Comparison of ENCODE assay signal across 8 cellular contexts in genomic region chr17:41777579-41778188, GRCh38. TPM values are rescaled to one million over a fixed set of nuclear protein-coding genes. Genes with fewer than 3 reads are reported as not detected.
DNase-seq lines count a peak whose midpoint lies in the region; ATAC-seq and TF ChIP-seq lines count a peak whose summit lies in the region.

No MANE protein-coding gene starts in this region.

- no peak overlapping the region for H3K4me3 Mint-ChIP-seq in Caco-2 (ENCODE audit: unreplicated experiment)
- no peak overlapping the region for H3K4me3 Mint-ChIP-seq in activated T-cell treated with anti-CD3 and anti-CD28 coated beads, Interleukin-2, amount 50 U/mL, for 72 hours

- peaks cover 4% of the 10 kb centered on the region for H3K36me3 ChIP-seq in Caco-2 (ENCODE audit: control insufficient read depth, insufficient read depth, low read length)

- no peaks in the 10 kb centered on the region for H3K9me3 ChIP-seq in Caco-2

- peaks cover 95% of the 10 kb centered on the region for H3K36me3 Mint-ChIP-seq in Caco-2 (ENCODE audit: insufficient read depth, unreplicated experiment)
- no peaks in the 10 kb centered on the region for H3K36me3 Mint-ChIP-seq in activated T-cell treated with anti-CD3 and anti-CD28 coated beads, Interleukin-2, amount 50 U/mL, for 72 hours (ENCODE audit: insufficient read depth in 2 of 2)

- H3K9me3 Mint-ChIP-seq in Caco-2 (ENCODE audit: unreplicated experiment) = no peaks in the 10 kb centered on the region
- no peaks in the 10 kb centered on the region for H3K9me3 Mint-ChIP-seq in activated T-cell treated with anti-CD3 and anti-CD28 coated beads, Interleukin-2, amount 50 U/mL, for 72 hours

- intact Hi-C loops in Caco-2 (cut with micrococcal nuclease; ENCODE audit: unreplicated experiment) = no loop called here

- POLR2A ChIA-PET in Caco-2 (lab: Charles Lee) = interaction anchor here (0.5 to 1.6 kb wide), 5 partner anchors 9 to 46 kb away, joined by 3 to 7 read pairs (median 4); partner anchors contain the start of gene JUP

- H3K27me3 ChIP-seq in Caco-2 (replicated peaks; ENCODE audit: control insufficient read depth, insufficient read depth, low read length) = no peaks in the 10 kb centered on the region

- CTCF ChIA-PET in Caco-2 (lab: Charles Lee) = interaction anchor here (1.0 to 1.9 kb wide), 4 partner anchors 9 to 34 kb away, joined by 4 to 14 read pairs (median 4); partner anchors contain the start of genes JUP and P3H4

- no TSS peak for BruUV-seq in Caco-2 (replicated peaks; lab: Mats Ljungman, UMichigan)

- peaks cover 74% of the 10 kb centered on the region for H3K4me1 ChIP-seq in Caco-2

- DNase-seq in GDM1 (lab: John Stamatoyannopoulos, UW) = peak; percentile 44
- DNase-seq in NCI-H82 treated with DMSO at 0.1 percent for 48 hours (lab: John Stamatoyannopoulos, UW; ENCODE audit: unreplicated experiment) = peak; percentile 39
- peak; percentile 70 for DNase-seq in epithelial cell of proximal tubule (ENCODE audit: low read depth)
- DNase-seq in myocyte (ENCODE audit: low read depth) = peak; percentile 96
- no peak for DNase-seq in central memory CD4-positive, alpha-beta T cell
- no peak for DNase-seq in Caco-2
- DNase-seq in activated T-cell treated with anti-CD3 and anti-CD28 coated beads, Interleukin-2, amount 50 U/mL, for 72 hours = no peak

- ATAC-seq in HG02610 (IDR thresholded peaks at IDR 0.05; ENCODE audit: unreplicated experiment) = no peak
- ATAC-seq in activated T-cell treated with anti-CD3 and anti-CD28 coated beads, Interleukin-2, amount 50 U/mL, for 72 hours (replicated peaks in 1 of 2) = no peak

- no peaks in the 10 kb centered on the region for H3K27me3 Mint-ChIP-seq in Caco-2 (ENCODE audit: insufficient read depth, unreplicated experiment)
- no peaks in the 10 kb centered on the region for H3K27me3 Mint-ChIP-seq in activated T-cell treated with anti-CD3 and anti-CD28 coated beads, Interleukin-2, amount 50 U/mL, for 72 hours (ENCODE audit: low read depth)

- H3K4me3 ChIP-seq in epithelial cell of proximal tubule (ENCODE audit: low read depth, low read length) = peak overlapping the region; percentile 11
- H3K4me3 ChIP-seq in Caco-2 (ENCODE audit: low read depth, low read length) = no peak overlapping the region

- H3K27ac Mint-ChIP-seq in Caco-2 (ENCODE audit: unreplicated experiment) = no peak overlapping the region
- no peak overlapping the region for H3K27ac Mint-ChIP-seq in activated T-cell treated with anti-CD3 and anti-CD28 coated beads, Interleukin-2, amount 50 U/mL, for 72 hours

- H3K4me1 Mint-ChIP-seq in Caco-2 (ENCODE audit: low read depth, unreplicated experiment) = peaks cover 37% of the 10 kb centered on the region
- no peaks in the 10 kb centered on the region for H3K4me1 Mint-ChIP-seq in activated T-cell treated with anti-CD3 and anti-CD28 coated beads, Interleukin-2, amount 50 U/mL, for 72 hours (ENCODE audit: low read depth)

- TF ChIP-seq CTCF in epithelial cell of proximal tubule (conservative IDR thresholded peaks at IDR 0.05; ENCODE audit: low read depth, low read length) (no peak), Caco-2 (IDR thresholded peaks at IDR 0.05; ENCODE audit: insufficient read depth in 1 of 2, low read depth in 1 of 2, low read length in 1 of 2, severe bottlenecking in 1 of 2, unreplicated experiment in 1 of 2) (no peak)

RNA-seq across cellular contexts. Expression of gene JUP, which starts 8.8 kb away (rescaled TPM):
- total RNA-seq in epithelial cell of proximal tubule = 314 and 425 TPM in 2 replicates
- 0.51 and 0.78 TPM in 2 replicates for total RNA-seq in myocyte
- polyA plus RNA-seq in myocyte (2012) = 1.3 TPM
- 392 and 419 TPM in 2 replicates for total RNA-seq in Caco-2 (2022)
- total RNA-seq in activated T-cell treated with anti-CD3 and anti-CD28 coated beads, Interleukin-2, amount 50 U/mL, for 72 hours = under 1 TPM; 0.86 to 0.99 TPM

RNA-seq across cellular contexts. Expression of gene P3H4, which starts 34.1 kb away (rescaled TPM):
- 47.8 and 55.5 TPM in 2 replicates for total RNA-seq in epithelial cell of proximal tubule
- total RNA-seq in myocyte = 98.8 and 115 TPM in 2 replicates
- 74.8 TPM for polyA plus RNA-seq in myocyte (2012)
- total RNA-seq in Caco-2 (2022) = 34.1 and 39.2 TPM in 2 replicates
- total RNA-seq in activated T-cell treated with anti-CD3 and anti-CD28 coated beads, Interleukin-2, amount 50 U/mL, for 72 hours = 1 to 10 TPM; 3.4 to 3.8 TPM

RNA-seq across cellular contexts. Expression of gene FKBP10, which starts 35.1 kb away (rescaled TPM):
- total RNA-seq in epithelial cell of proximal tubule (106 and 143 TPM in 2 replicates), myocyte (164 and 174 TPM in 2 replicates), Caco-2 (2022) (112 and 132 TPM in 2 replicates)
- 284 TPM for polyA plus RNA-seq in myocyte (2012)
- 1 to 10 TPM; 3.2 TPM for total RNA-seq in activated T-cell treated with anti-CD3 and anti-CD28 coated beads, Interleukin-2, amount 50 U/mL, for 72 hours

RNA-seq across cellular contexts. Expression of gene HAP1, which starts 43.2 kb away (rescaled TPM):
- 0.06 and 0.14 TPM in 2 replicates for total RNA-seq in epithelial cell of proximal tubule
- 0.16 TPM in 1 of 2 replicates, not detected in the other for total RNA-seq in myocyte
- polyA plus RNA-seq in myocyte (2012) = 0.01 TPM
- total RNA-seq in Caco-2 (2022) = 3.2 and 3.3 TPM in 2 replicates
- total RNA-seq in activated T-cell treated with anti-CD3 and anti-CD28 coated beads, Interleukin-2, amount 50 U/mL, for 72 hours = under 1 TPM; 0.17 to 0.21 TPM

RNA-seq across cellular contexts. Expression of gene NT5C3B, which starts 58.3 kb away (rescaled TPM):
- total RNA-seq in epithelial cell of proximal tubule (67.6 and 70.8 TPM in 2 replicates), myocyte (45.4 and 49.2 TPM in 2 replicates), Caco-2 (2022) (85.4 and 94.5 TPM in 2 replicates)
- polyA plus RNA-seq in myocyte (2012) = 58.6 TPM
- total RNA-seq in activated T-cell treated with anti-CD3 and anti-CD28 coated beads, Interleukin-2, amount 50 U/mL, for 72 hours = 10 to 100 TPM; 34.9 to 49.5 TPM

Comparison
In these comparisons a context has a peak if more than half of its experiments do, and no peak if none do; other contexts are left out.
1. DNase-seq: peak in GDM1 (single experiment), NCI-H82 treated with DMSO at 0.1 percent for 48 hours (single experiment), epithelial cell of proximal tubule (single experiment) and myocyte (single experiment); none in central memory CD4-positive, alpha-beta T cell (single experiment), Caco-2 (0 of 2) and activated T-cell treated with anti-CD3 and anti-CD28 coated beads, Interleukin-2, amount 50 U/mL, for 72 hours (0 of 2).
2. RNA of gene JUP, which starts 8.8 kb away (total RNA-seq): 314 to 425 TPM in epithelial cell of proximal tubule and 392 to 419 TPM in Caco-2; 0.86 to 0.99 TPM in activated T-cell treated with anti-CD3 and anti-CD28 coated beads, Interleukin-2, amount 50 U/mL, for 72 hours and 0.51 to 0.78 TPM in myocyte; every median in the first group is over 100 times any median in the second.
3. RNA of gene FKBP10, which starts 35.1 kb away (total RNA-seq): 164 to 174 TPM in myocyte, 106 to 143 TPM in epithelial cell of proximal tubule and 112 to 132 TPM in Caco-2; 3.2 TPM in activated T-cell treated with anti-CD3 and anti-CD28 coated beads, Interleukin-2, amount 50 U/mL, for 72 hours; every median in the first group is over 10 times any median in the second.